ENCODE assay signal across 21 cellular contexts in genomic region chr5:148776261-148776660, GRCh38. TPM values are rescaled to one million over a fixed set of nuclear protein-coding genes. Genes with fewer than 3 reads are reported as not detected.
DNase-seq lines count a peak whose midpoint lies in the region; ATAC-seq, FAIRE-seq and TF ChIP-seq lines count a peak whose summit lies in the region.
"Had no signal": no experiment of that assay in that cellular context is flagged by ENCODE, and none has a peak within 500 bp of the region (broad histone marks: within the 10 kb centered on the region; RNA-seq: fewer than 3 reads in every experiment).

No MANE protein-coding gene starts in this region.

- no peak overlapping the region for H3K4me3 Mint-ChIP-seq in astrocyte (ENCODE audit: unreplicated experiment)
- no peak overlapping the region for H3K4me3 Mint-ChIP-seq in CD4-positive, alpha-beta T cell
- H3K4me3 Mint-ChIP-seq: CD8-positive, alpha-beta T cell; GM23338 had no signal

- DNase-seq in PC-3 (peak; percentile 53), astrocyte (ENCODE audit: low read depth) (no peak), esophagus squamous epithelium (lab: John Stamatoyannopoulos, UW) (no peak), KG1 (lab: John Stamatoyannopoulos, UW) (no peak)
- no peak for DNase-seq in CD4-positive, alpha-beta T cell
- DNase-seq: CD8-positive, alpha-beta T cell; NCI-H1105 treated with DMSO at 0.1 percent for 48 hours; NCI-H2081; NCI-H2171; NCI-H524 treated with DMSO at 0.1 percent for 48 hours; NCI-H82; SHP77 had no signal

- H3K4me1 ChIP-seq in PC-3 (ENCODE audit: insufficient read depth, low read length) (peaks cover 27% of the 10 kb centered on the region), astrocyte (ENCODE audit: insufficient read depth, low read length) (peaks cover 8% of the 10 kb centered on the region), esophagus squamous epithelium (peaks cover 0 to 34% (median 16%) of the 10 kb centered on the region in 3 donors)

- peak; percentile 7; the same call in 1 of the 2 replicates for ATAC-seq in PC-3
- ATAC-seq in GM18520 (IDR thresholded peaks at IDR 0.05; ENCODE audit: unreplicated experiment): no peak
- no peak for ATAC-seq in HG02642 (IDR thresholded peaks at IDR 0.05; ENCODE audit: poor library complexity, unreplicated experiment)
- ATAC-seq in CD4-positive, alpha-beta T cell (ENCODE audit: poor library complexity): no peak
- ATAC-seq: CD8-positive, alpha-beta T cell; GM23338; HepG2; K562 had no signal

- no peaks in the 10 kb centered on the region for H3K79me2 ChIP-seq in PC-3 (ENCODE audit: low read length)
- no peaks in the 10 kb centered on the region for H3K79me2 ChIP-seq in astrocyte (ENCODE audit: insufficient read depth, low read length)

- peaks cover 10% of the 10 kb centered on the region for H3K4me1 Mint-ChIP-seq in astrocyte (ENCODE audit: low read depth, unreplicated experiment)
- H3K4me1 Mint-ChIP-seq in CD4-positive, alpha-beta T cell (ENCODE audit: low read depth): no peaks in the 10 kb centered on the region

- POLR2A ChIA-PET in PC-3 (lab: Charles Lee; ENCODE audit: unreplicated experiment): interaction anchor here (0.6 kb wide), 3 partner anchors 14 to 207 kb away, joined by 3 read pairs; no protein-coding TSS in a partner anchor
- POLR2A ChIA-PET in CD4-positive, alpha-beta T cell (lab: Charles Lee): interaction anchor here (1.2 kb wide), 1 partner anchor 11 kb away, joined by 3 read pairs; no protein-coding TSS in a partner anchor

- no peaks in the 10 kb centered on the region for H3F3A ChIP-seq in PC-3 (ENCODE audit: low read length, unreplicated experiment)

- TF ChIP-seq POLR2A in esophagus squamous epithelium (IDR thresholded peaks at IDR 0.05): no peak

- no peak for TF ChIP-seq CTCF in PC-3 (conservative IDR thresholded peaks at IDR 0.05; ENCODE audit: low read depth, low read length)
- no peak for TF ChIP-seq CTCF in astrocyte (IDR thresholded peaks at IDR 0.05; ENCODE audit: insufficient read depth, low read depth, low read length)
- no peak for TF ChIP-seq CTCF in esophagus squamous epithelium (IDR thresholded peaks at IDR 0.05)
- TF ChIP-seq CTCF in CD4-positive, alpha-beta T cell (IDR thresholded peaks at IDR 0.05): no peak

- H3K36me3 Mint-ChIP-seq in astrocyte (ENCODE audit: low read depth, unreplicated experiment): no peaks in the 10 kb centered on the region
- no peaks in the 10 kb centered on the region for H3K36me3 Mint-ChIP-seq in CD4-positive, alpha-beta T cell (ENCODE audit: low read depth)
- H3K36me3 Mint-ChIP-seq: CD8-positive, alpha-beta T cell had no signal

- H2AFZ ChIP-seq in PC-3 (ENCODE audit: low read length) (no peak overlapping the region), astrocyte (ENCODE audit: low read depth, low read length) (no peak overlapping the region)

- intact Hi-C loops in PC-3 (cut with micrococcal nuclease) (loop anchor here (2.0 kb wide), 2 partner anchors 15 to 51 kb away; partner anchors contain the start of gene ADRB2), esophagus squamous epithelium (cut with DNase I) (no loop called here)
- intact Hi-C loops in CD4-positive, alpha-beta T cell (cut with DNase I, micrococcal nuclease): no loop called here

- no peaks in the 10 kb centered on the region for H3K27me3 Mint-ChIP-seq in astrocyte (ENCODE audit: low read depth, unreplicated experiment)
- peaks cover 23% of the 10 kb centered on the region for H3K27me3 Mint-ChIP-seq in CD4-positive, alpha-beta T cell

- H3K4me2 ChIP-seq in PC-3 (ENCODE audit: low read length) (peak overlapping the region; percentile 34), astrocyte (ENCODE audit: low read length) (no peak overlapping the region)
- H3K4me2 ChIP-seq: GM23338 had no signal

- no peaks in the 10 kb centered on the region; the same call in 1 of the 2 replicates for H3K9me2 ChIP-seq in PC-3 (replicated peaks; ENCODE audit: low read length)

- H3K9me3 ChIP-seq in PC-3 (ENCODE audit: low read length) (no peaks in the 10 kb centered on the region), astrocyte (ENCODE audit: insufficient read depth, low read depth, low read length) (no peaks in the 10 kb centered on the region), esophagus squamous epithelium (no peaks in the 10 kb centered on the region)
- no peaks in the 10 kb centered on the region for H3K9me3 ChIP-seq in CD4-positive, alpha-beta T cell (ENCODE audit: control insufficient read depth, low read length)

- no peaks in the 10 kb centered on the region for H3K9me3 Mint-ChIP-seq in astrocyte (ENCODE audit: unreplicated experiment)
- no peaks in the 10 kb centered on the region for H3K9me3 Mint-ChIP-seq in CD4-positive, alpha-beta T cell
- H3K9me3 Mint-ChIP-seq: CD8-positive, alpha-beta T cell; GM23338 had no signal

- CTCF ChIA-PET in PC-3 (lab: Charles Lee): interaction anchor here (0.7 to 1.5 kb wide), 4 partner anchors 10 to 338 kb away, joined by 4 to 9 read pairs (median 4); no protein-coding TSS in a partner anchor
- CTCF ChIA-PET in CD4-positive, alpha-beta T cell (lab: Charles Lee): interaction anchor here (0.6 kb wide), 1 partner anchor 50 kb away, joined by 3 read pairs; no protein-coding TSS in a partner anchor

- no peak overlapping the region; the same call in 1 of the 2 replicates for H3K9ac ChIP-seq in PC-3 (ENCODE audit: low read length)
- H3K9ac ChIP-seq in astrocyte (ENCODE audit: low read length): no peak overlapping the region
- H3K9ac ChIP-seq: BLaER1 treated with 17β-estradiol and CSF1 and Interleukin-3, amounts not matched to agents 10 nM and 100 nM had no signal

- peak overlapping the region; percentile 47 for H3K27ac Mint-ChIP-seq in astrocyte (ENCODE audit: unreplicated experiment)
- H3K27ac Mint-ChIP-seq in CD4-positive, alpha-beta T cell: no peak overlapping the region
- H3K27ac Mint-ChIP-seq: CD8-positive, alpha-beta T cell; GM23338 had no signal

- FAIRE-seq in astrocyte (lab: Jason Lieb, UNC): no peak
- FAIRE-seq: G401.6, GM12892, HepG2, K562 had no signal

- no peaks in the 10 kb centered on the region for H4K20me1 ChIP-seq in PC-3 (ENCODE audit: low read length)
- H4K20me1 ChIP-seq in astrocyte (ENCODE audit: insufficient read depth, low read length): no peaks in the 10 kb centered on the region
- H4K20me1 ChIP-seq: BLaER1 treated with 17β-estradiol and CSF1 and Interleukin-3, amounts not matched to agents 10 nM and 100 nM had no signal

- no peaks in the 10 kb centered on the region for H3K27me3 ChIP-seq in PC-3 (ENCODE audit: low read length)
- no peaks in the 10 kb centered on the region for H3K27me3 ChIP-seq in astrocyte (ENCODE audit: insufficient read depth, low read length)
- no peaks in the 10 kb centered on the region for H3K27me3 ChIP-seq in esophagus squamous epithelium
- H3K27me3 ChIP-seq in CD4-positive, alpha-beta T cell (ENCODE audit: control insufficient read depth, insufficient read depth, low read length): no peaks in the 10 kb centered on the region
- H3K27me3 ChIP-seq: BLaER1 treated with 17β-estradiol and CSF1 and Interleukin-3, amounts not matched to agents 10 nM and 100 nM had no signal

- H3K27ac ChIP-seq in PC-3 (ENCODE audit: low read length): peak overlapping the region; percentile 67
- no peak overlapping the region for H3K27ac ChIP-seq in astrocyte (ENCODE audit: low read depth, low read length)
- H3K27ac ChIP-seq in esophagus squamous epithelium: peak overlapping the region in 3 of 4 donors; percentile 41 to 79 (median 71)
- no peak overlapping the region for H3K27ac ChIP-seq in CD4-positive, alpha-beta T cell (ENCODE audit: low read depth, low read length)
- H3K27ac ChIP-seq: BLaER1 treated with 17β-estradiol and CSF1 and Interleukin-3, amounts not matched to agents 10 nM and 100 nM; SK-N-MC had no signal

- no TSS peak for BruUV-seq in PC-3 (replicated peaks; lab: Mats Ljungman, UMichigan)

- no peak overlapping the region for H3K4me3 ChIP-seq in PC-3 (ENCODE audit: low read length)
- H3K4me3 ChIP-seq in astrocyte (ENCODE audit: insufficient read depth, low read depth, low read length): no peak overlapping the region
- no peak overlapping the region for H3K4me3 ChIP-seq in esophagus squamous epithelium
- H3K4me3 ChIP-seq: BLaER1 treated with 17β-estradiol and CSF1 and Interleukin-3, amounts not matched to agents 10 nM and 100 nM; GM23338; K562; SK-N-MC had no signal

- H3K36me3 ChIP-seq in PC-3 (ENCODE audit: low read depth, low read length): no peaks in the 10 kb centered on the region
- no peaks in the 10 kb centered on the region for H3K36me3 ChIP-seq in astrocyte (ENCODE audit: insufficient read depth, low read length)
- H3K36me3 ChIP-seq in esophagus squamous epithelium: no peaks in the 10 kb centered on the region
- H3K36me3 ChIP-seq: BLaER1 treated with 17β-estradiol and CSF1 and Interleukin-3, amounts not matched to agents 10 nM and 100 nM had no signal

RNA-seq across cellular contexts. Expression of gene ADRB2, which starts 50.1 kb away (rescaled TPM):
- total RNA-seq in PC-3 (2014; rRNA removed) (41.1 and 42.1 TPM in 2 replicates), astrocyte (0.62 and 0.64 TPM in 2 replicates), esophagus squamous epithelium (10 to 100 TPM; 10.2 to 19.5 (median 11.9) TPM)
- 1 to 10 TPM; 1.2 to 1.6 TPM for total RNA-seq in CD4-positive, alpha-beta T cell
- total RNA-seq: HepG2 had no signal

Comparison
In these comparisons a context has a peak if more than half of its experiments do, and no peak if none do; other contexts are left out.
1. H3K27ac ChIP-seq: peak in PC-3 (single experiment) and esophagus squamous epithelium (3 of 4); none in astrocyte (single experiment) and CD4-positive, alpha-beta T cell (single experiment).